ENCODE assay signal across 10 cellular contexts in genomic region chr5:55634204-55634785, GRCh38.
A peak's percentile ranks its signal among the peaks of the same experiment; 100 is the strongest.
DNase-seq lines count a peak whose midpoint lies in the region; ATAC-seq and TF ChIP-seq lines count a peak whose summit lies in the region.
"Had no signal": no experiment of that assay in that cellular context is flagged by ENCODE, and none has a peak within 500 bp of the region (broad histone marks: within the 10 kb centered on the region; RNA-seq: fewer than 3 reads in every experiment).

No MANE protein-coding gene starts in this region.

- no peak for ATAC-seq in GM18519 (IDR thresholded peaks at IDR 0.05; ENCODE audit: low FRiP score, unreplicated experiment)
- no peak for ATAC-seq in GM18867 (IDR thresholded peaks at IDR 0.05; ENCODE audit: unreplicated experiment)
- no peak for ATAC-seq in HG03442 (IDR thresholded peaks at IDR 0.05; ENCODE audit: unreplicated experiment)

- H3K9me3 ChIP-seq in right atrium auricular region: no peaks in the 10 kb centered on the region

- H3K36me3 ChIP-seq in right atrium auricular region: no peaks in the 10 kb centered on the region

- peak overlapping the region; percentile 75 to 88 for H3K27ac ChIP-seq in right atrium auricular region

- peak overlapping the region; percentile 14 for H3K4me3 Mint-ChIP-seq in T-helper 1 cell treated with Interleukin-12 subunit alpha and Interleukin-12 subunit beta and Interleukin-4 antibody, amounts not matched to agents 30 μg/mL and 1 μg/mL, for 36 hours
- no peak overlapping the region for H3K4me3 Mint-ChIP-seq in activated T-helper 2 cell treated with anti-CD3 and anti-CD28 coated beads, Interferon-gamma antibody, Interleukin-2, Interleukin-4, amounts not matched to agents 10 μg/mL and 5 μg/mL and 100 μg/mL, durations not matched to agents 14 hours and 24 hours and 36 hours (ENCODE audit: low read depth)

- H3K27me3 Mint-ChIP-seq in T-helper 1 cell treated with Interleukin-12 subunit alpha and Interleukin-12 subunit beta and Interleukin-4 antibody, amounts not matched to agents 30 μg/mL and 1 μg/mL, for 36 hours (ENCODE audit: low read depth): no peaks in the 10 kb centered on the region
- H3K27me3 Mint-ChIP-seq in activated T-helper 2 cell treated with anti-CD3 and anti-CD28 coated beads, Interferon-gamma antibody, Interleukin-2, Interleukin-4, amounts not matched to agents 10 μg/mL and 5 μg/mL and 100 μg/mL, durations not matched to agents 14 hours and 24 hours and 36 hours (ENCODE audit: low read depth): no peaks in the 10 kb centered on the region

- H3K36me3 Mint-ChIP-seq in T-helper 1 cell treated with Interleukin-12 subunit alpha and Interleukin-12 subunit beta and Interleukin-4 antibody, amounts not matched to agents 30 μg/mL and 1 μg/mL, for 36 hours (ENCODE audit: low read depth): peaks cover 13% of the 10 kb centered on the region
- peaks cover 26% of the 10 kb centered on the region for H3K36me3 Mint-ChIP-seq in activated T-helper 2 cell treated with anti-CD3 and anti-CD28 coated beads, Interferon-gamma antibody, Interleukin-2, Interleukin-4, amounts not matched to agents 10 μg/mL and 5 μg/mL and 100 μg/mL, durations not matched to agents 14 hours and 24 hours and 36 hours (ENCODE audit: low read depth)

- H3K4me1 Mint-ChIP-seq in T-helper 1 cell treated with Interleukin-12 subunit alpha and Interleukin-12 subunit beta and Interleukin-4 antibody, amounts not matched to agents 30 μg/mL and 1 μg/mL, for 36 hours (ENCODE audit: low read depth): peaks cover 7% of the 10 kb centered on the region
- H3K4me1 Mint-ChIP-seq in activated T-helper 2 cell treated with anti-CD3 and anti-CD28 coated beads, Interferon-gamma antibody, Interleukin-2, Interleukin-4, amounts not matched to agents 10 μg/mL and 5 μg/mL and 100 μg/mL, durations not matched to agents 14 hours and 24 hours and 36 hours (ENCODE audit: low read depth): peaks cover 22% of the 10 kb centered on the region

- no peak for DNase-seq in T-helper 1 cell
- DNase-seq in activated T-helper 2 cell treated with anti-CD3 and anti-CD28 coated beads, Interferon-gamma antibody, Interleukin-2, Interleukin-4, amounts not matched to agents 10 μg/mL and 5 μg/mL and 100 μg/mL, durations not matched to agents 14 hours and 24 hours and 36 hours (ENCODE audit: low spot score): no peak
- DNase-seq in right atrium auricular region (ENCODE audit: low spot score): no peak
- peak; percentile 64 for DNase-seq in stromal cell of bone marrow (ENCODE audit: low read depth)
- DNase-seq: activated CD8-positive, alpha-beta memory T cell treated with anti-CD3 and anti-CD28 coated beads, Interleukin-2, amount 50 U/mL, for 4 hours; NCI-H1436 treated with DMSO at 0.1 percent for 48 hours had no signal

- intact Hi-C loops in activated T-helper 2 cell treated with anti-CD3 and anti-CD28 coated beads, Interferon-gamma antibody, Interleukin-2, Interleukin-4, amounts not matched to agents 10 μg/mL and 5 μg/mL and 100 μg/mL, durations not matched to agents 14 hours and 24 hours and 36 hours (cut with micrococcal nuclease): no loop called here

- H3K27ac Mint-ChIP-seq in T-helper 1 cell treated with Interleukin-12 subunit alpha and Interleukin-12 subunit beta and Interleukin-4 antibody, amounts not matched to agents 30 μg/mL and 1 μg/mL, for 36 hours: peak overlapping the region; percentile 65
- peak overlapping the region; percentile 70 for H3K27ac Mint-ChIP-seq in activated T-helper 2 cell treated with anti-CD3 and anti-CD28 coated beads, Interferon-gamma antibody, Interleukin-2, Interleukin-4, amounts not matched to agents 10 μg/mL and 5 μg/mL and 100 μg/mL, durations not matched to agents 14 hours and 24 hours and 36 hours

- peak overlapping the region in 1 of 2 donors; percentile 6 for H3K4me3 ChIP-seq in right atrium auricular region

- H3K9me3 Mint-ChIP-seq in T-helper 1 cell treated with Interleukin-12 subunit alpha and Interleukin-12 subunit beta and Interleukin-4 antibody, amounts not matched to agents 30 μg/mL and 1 μg/mL, for 36 hours: no peaks in the 10 kb centered on the region
- no peaks in the 10 kb centered on the region for H3K9me3 Mint-ChIP-seq in activated T-helper 2 cell treated with anti-CD3 and anti-CD28 coated beads, Interferon-gamma antibody, Interleukin-2, Interleukin-4, amounts not matched to agents 10 μg/mL and 5 μg/mL and 100 μg/mL, durations not matched to agents 14 hours and 24 hours and 36 hours

- no peaks in the 10 kb centered on the region for H3K27me3 ChIP-seq in right atrium auricular region

- no peak for TF ChIP-seq CTCF in right atrium auricular region (IDR thresholded peaks at IDR 0.05)

- peaks cover 0 to 39% of the 10 kb centered on the region in 2 donors for H3K4me1 ChIP-seq in right atrium auricular region
